Comparison of ENCODE assay signal across 8 cellular contexts in genomic region chr3:66971891-66972551, GRCh38. TPM values are rescaled to one million over a fixed set of nuclear protein-coding genes. Genes with fewer than 3 reads are reported as not detected.
A peak's percentile ranks its signal among the peaks of the same experiment; 100 is the strongest.
DNase-seq lines count a peak whose midpoint lies in the region; ATAC-seq lines count a peak whose summit lies in the region.

No MANE protein-coding gene starts in this region.

- ATAC-seq in GM19452 (IDR thresholded peaks at IDR 0.05; ENCODE audit: unreplicated experiment) (peak; percentile 100), HG03565 (IDR thresholded peaks at IDR 0.05; ENCODE audit: unreplicated experiment) (peak; percentile 100)

- peak; percentile 61 for DNase-seq in COLO668 (lab: John Stamatoyannopoulos, UW; ENCODE audit: unreplicated experiment)
- DNase-seq in NOMO-1 treated with DMSO at 0.1 percent for 48 hours (lab: John Stamatoyannopoulos, UW; ENCODE audit: unreplicated experiment) = peak; percentile 92
- DNase-seq in activated CD8-positive, alpha-beta memory T cell treated with anti-CD3 and anti-CD28 coated beads, Interleukin-2, amount 50 U/mL, for 24 hours (ENCODE audit: extremely low read depth) = peak; percentile 20
- DNase-seq in epidermal melanocyte (ENCODE audit: insufficient read length, low spot score) = peak; percentile 60
- peak; percentile 81 for DNase-seq in mucosa of gallbladder (ENCODE audit: low spot score)
- peak; percentile 74 for DNase-seq in stimulated activated CD8-positive, alpha-beta memory T cell treated with anti-CD3 and anti-CD28 coated beads, Interleukin-4, amount 100 ng/mL, for 48 hours

RNA-seq across cellular contexts. Expression of gene KBTBD8, which starts 26.1 kb away (rescaled TPM):
- 3.7 TPM for total RNA-seq in mucosa of gallbladder

Comparison
In these comparisons a context has a peak if more than half of its experiments do, and no peak if none do; other contexts are left out.
1. Peak in every context shown above with its lines: DNase-seq and ATAC-seq.
2. DNase-seq: peak in every context shown above with its lines; median percentile 92 in NOMO-1 treated with DMSO at 0.1 percent for 48 hours; 81 in mucosa of gallbladder; 74 in stimulated activated CD8-positive, alpha-beta memory T cell treated with anti-CD3 and anti-CD28 coated beads, Interleukin-4, amount 100 ng/mL, for 48 hours; 61 in COLO668; 60 in epidermal melanocyte; 20 in activated CD8-positive, alpha-beta memory T cell treated with anti-CD3 and anti-CD28 coated beads, Interleukin-2, amount 50 U/mL, for 24 hours.